In the genomic region with DNA sequence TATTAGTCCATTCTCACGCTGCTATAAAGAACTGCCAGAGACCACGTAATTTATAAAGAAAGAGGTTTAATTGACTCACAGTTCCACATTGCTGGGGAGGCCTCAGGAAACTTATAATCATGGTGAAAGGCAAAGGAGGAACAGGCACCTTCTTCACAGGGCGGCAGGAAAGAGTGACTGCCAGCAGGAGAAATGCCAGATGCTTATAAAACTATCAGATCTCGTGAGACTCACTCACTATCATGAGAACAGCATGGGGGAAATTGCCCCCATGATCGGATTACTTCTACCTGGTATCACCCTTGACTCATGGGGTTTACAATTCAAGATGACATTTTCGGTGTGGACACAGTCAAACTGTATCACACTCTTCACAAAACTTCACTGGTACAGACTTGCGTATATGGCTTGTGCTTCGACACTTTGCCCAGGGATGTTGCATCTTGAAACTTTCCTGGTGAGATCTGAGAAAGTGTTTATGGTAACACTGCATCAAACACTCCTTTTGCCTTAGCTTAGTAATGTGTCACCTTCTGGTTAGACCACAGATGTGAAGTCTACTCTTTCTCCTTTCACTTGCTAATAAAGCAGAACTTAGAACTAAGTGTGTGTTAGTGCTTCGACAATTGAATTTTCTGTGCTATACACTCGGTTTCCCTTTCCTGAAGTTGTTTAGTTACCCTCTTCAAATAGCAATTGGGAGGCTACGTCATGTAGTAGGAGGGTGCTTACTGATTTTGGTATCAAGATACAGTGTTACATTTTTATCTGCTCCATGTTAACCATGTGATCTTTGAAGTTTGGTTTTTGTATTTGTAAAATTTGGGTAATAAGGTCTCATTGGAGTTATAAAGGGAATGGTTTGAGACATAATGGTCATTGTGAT, we compare ENCODE assay signal across 8 cellular contexts.
DNase-seq lines count a peak whose midpoint lies in the region; ATAC-seq, FAIRE-seq and TF ChIP-seq lines count a peak whose summit lies in the region.

No MANE protein-coding gene starts in this region.

- no peaks in the 10 kb centered on the region for H3K36me3 Mint-ChIP-seq in glutamatergic neuron (ENCODE audit: unreplicated experiment)

- peaks cover under 1% of the 10 kb centered on the region for H3K9me3 Mint-ChIP-seq in glutamatergic neuron (ENCODE audit: unreplicated experiment)

- DNase-seq in GM18507 (ENCODE audit: extremely low spot score, insufficient read length, low read depth) (no peak), psoas muscle (no peak), DMS 273 treated with DMSO at 0.1 percent for 48 hours (lab: John Stamatoyannopoulos, UW) (no peak), amniotic stem cell (lab: John Stamatoyannopoulos, UW) (no peak), glutamatergic neuron (no peak), putamen (ENCODE audit: low spot score) (no peak)
- DNase-seq in activated CD4-positive, alpha-beta T cell treated with anti-CD3 and anti-CD28 coated beads, Interleukin-2, amount 50 U/mL, for 4 hours = peak; percentile 38 to 44

- no peaks in the 10 kb centered on the region for H3K36me3 ChIP-seq in psoas muscle (ENCODE audit: insufficient read depth in 1 of 2, low read depth in 1 of 2)

- 69 to 84% (median 70%) methylated on average over 11 of the region's 11 CpGs for WGBS in psoas muscle, 3 donors

- no peak for TF ChIP-seq CTCF in psoas muscle (IDR thresholded peaks at IDR 0.05)
- TF ChIP-seq CTCF in glutamatergic neuron (IDR thresholded peaks at IDR 0.05; ENCODE audit: partially characterized antibody, unreplicated experiment) = no peak

- peaks cover 9% of the 10 kb centered on the region for H3K9me3 ChIP-seq in psoas muscle

- no peak overlapping the region for H3K27ac Mint-ChIP-seq in glutamatergic neuron (ENCODE audit: unreplicated experiment)

- intact Hi-C loops in psoas muscle (cut with DNase I) = loop anchor here (5.0 to 10.0 kb wide), 3 partner anchors 42 to 375 kb away; partner anchors contain the start of gene LPP (in 1 of the 2)

- no peaks in the 10 kb centered on the region for H3K4me1 Mint-ChIP-seq in glutamatergic neuron (ENCODE audit: low read depth, unreplicated experiment)

- FAIRE-seq in GM18507 (lab: Jason Lieb, UNC) = peak; percentile 29

- no peak overlapping the region for H3K4me3 ChIP-seq in psoas muscle

- no peak overlapping the region for H3K4me3 Mint-ChIP-seq in glutamatergic neuron (ENCODE audit: unreplicated experiment)

- peaks cover 46% of the 10 kb centered on the region for H3K4me1 ChIP-seq in psoas muscle

- no peaks in the 10 kb centered on the region for H3K27me3 ChIP-seq in psoas muscle (ENCODE audit: insufficient read depth in 3 of 3, low read length in 2 of 3)

- H3K27me3 Mint-ChIP-seq in glutamatergic neuron (ENCODE audit: unreplicated experiment) = no peaks in the 10 kb centered on the region

- ATAC-seq in HG02759 (IDR thresholded peaks at IDR 0.05; ENCODE audit: unreplicated experiment) (peak; percentile 37), psoas muscle (peak in 3 of 4 donors; percentile 25 to 47 (median 26))

- H3K27ac ChIP-seq in psoas muscle = peak overlapping the region; percentile 62

Comparison
In these comparisons a context has a peak if more than half of its experiments do, and no peak if none do; other contexts are left out.
1. DNase-seq: peak in activated CD4-positive, alpha-beta T cell treated with anti-CD3 and anti-CD28 coated beads, Interleukin-2, amount 50 U/mL, for 4 hours (2 of 2); none in GM18507 (single experiment), psoas muscle (0 of 2), DMS 273 treated with DMSO at 0.1 percent for 48 hours (single experiment), amniotic stem cell (single experiment), glutamatergic neuron (single experiment) and putamen (single experiment).